Comparison of ENCODE assay signal across 9 cellular contexts in genomic region chr18:48941672-48942071, GRCh38. TPM values are rescaled to one million over a fixed set of nuclear protein-coding genes. Genes with fewer than 3 reads are reported as not detected.
DNase-seq lines count a peak whose midpoint lies in the region; ATAC-seq, FAIRE-seq and TF ChIP-seq lines count a peak whose summit lies in the region.
"Had no signal": no experiment of that assay in that cellular context is flagged by ENCODE, and none has a peak within 500 bp of the region (broad histone marks: within the 10 kb centered on the region; RNA-seq: fewer than 3 reads in every experiment).

No MANE protein-coding gene starts in this region.

- peak overlapping the region; percentile 100 for H3K4me2 ChIP-seq in astrocyte (ENCODE audit: low read length)

- H3K36me3 ChIP-seq in astrocyte (ENCODE audit: insufficient read depth, low read length), result peaks cover 38% of the 10 kb centered on the region
- H3K36me3 ChIP-seq in liver (ENCODE audit: control insufficient read depth in 4 of 4, insufficient read depth in 3 of 4, low read depth in 1 of 4, low read length in 3 of 4), result peaks cover 0 to 2% (median 1%) of the 10 kb centered on the region in 4 donors
- peaks cover 5 to 10% of the 10 kb centered on the region in 2 donors for H3K36me3 ChIP-seq in thyroid gland

- H3K9me3 Mint-ChIP-seq in activated CD8-positive, alpha-beta memory T cell treated with anti-CD3 and anti-CD28 coated beads, Interleukin-2, amount 10 ng/mL, durations not matched to agents 7 days and 5 days (ENCODE audit: low read depth), result no peaks in the 10 kb centered on the region
- no peaks in the 10 kb centered on the region for H3K9me3 Mint-ChIP-seq in astrocyte (ENCODE audit: unreplicated experiment)

- no peak for FAIRE-seq in astrocyte (lab: Jason Lieb, UNC)

- H3K9ac ChIP-seq in astrocyte (ENCODE audit: low read length) (peak overlapping the region; percentile 78), liver (ENCODE audit: low read depth in 1 of 2, low read length in 2 of 2) (no peak overlapping the region)

- 80% methylated on average over 7 of the region's 7 CpGs for WGBS in liver
- WGBS in thyroid gland, 2 donors, result 68 to 71% methylated on average over 7 of the region's 7 CpGs

- peak overlapping the region; percentile 94 for H3K27ac Mint-ChIP-seq in activated CD8-positive, alpha-beta memory T cell treated with anti-CD3 and anti-CD28 coated beads, Interleukin-2, amount 10 ng/mL, durations not matched to agents 7 days and 5 days
- peak overlapping the region; percentile 83 for H3K27ac Mint-ChIP-seq in astrocyte (ENCODE audit: unreplicated experiment)

- H3K9me3 ChIP-seq in astrocyte (ENCODE audit: insufficient read depth, low read depth, low read length) (no peaks in the 10 kb centered on the region), liver (ENCODE audit: control insufficient read depth in 4 of 4, low read length in 3 of 4) (no peaks in the 10 kb centered on the region), thyroid gland (no peaks in the 10 kb centered on the region)

- no peak overlapping the region for H2AFZ ChIP-seq in astrocyte (ENCODE audit: low read depth, low read length)

- H3K4me1 Mint-ChIP-seq in activated CD8-positive, alpha-beta memory T cell treated with anti-CD3 and anti-CD28 coated beads, Interleukin-2, amount 10 ng/mL, durations not matched to agents 7 days and 5 days, result peaks cover 94% of the 10 kb centered on the region
- H3K4me1 Mint-ChIP-seq in astrocyte (ENCODE audit: low read depth, unreplicated experiment), result peaks cover 83% of the 10 kb centered on the region

- no peak for TF ChIP-seq POLR2A in thyroid gland (IDR thresholded peaks at IDR 0.05)

- H4K20me1 ChIP-seq in astrocyte (ENCODE audit: insufficient read depth, low read length), result peaks cover 93% of the 10 kb centered on the region

- intact Hi-C loops in thyroid gland (cut with DNase I), result no loop called here

- H3K27me3 Mint-ChIP-seq in activated CD8-positive, alpha-beta memory T cell treated with anti-CD3 and anti-CD28 coated beads, Interleukin-2, amount 10 ng/mL, durations not matched to agents 7 days and 5 days, result no peaks in the 10 kb centered on the region
- H3K27me3 Mint-ChIP-seq in astrocyte (ENCODE audit: low read depth, unreplicated experiment), result no peaks in the 10 kb centered on the region

- ATAC-seq in activated CD8-positive, alpha-beta memory T cell treated with anti-CD3 and anti-CD28 coated beads, Interleukin-2, amount 10 ng/mL, durations not matched to agents 7 days and 5 days, result no peak
- no peak for ATAC-seq in GM18861 (IDR thresholded peaks at IDR 0.05; ENCODE audit: unreplicated experiment)

- peak overlapping the region; percentile 38 for H3K4me3 ChIP-seq in astrocyte (ENCODE audit: insufficient read depth, low read depth, low read length)
- no peak overlapping the region for H3K4me3 ChIP-seq in liver (ENCODE audit: low read depth in 1 of 3, low read length in 3 of 3)
- H3K4me3 ChIP-seq in thyroid gland (replicated peaks in 1 of 3), result no peak overlapping the region

- H3K79me2 ChIP-seq in astrocyte (ENCODE audit: insufficient read depth, low read length), result peaks cover 100% of the 10 kb centered on the region

- TF ChIP-seq RAD21 in liver (IDR thresholded peaks at IDR 0.05), result no peak

- DNase-seq in activated CD8-positive, alpha-beta memory T cell treated with anti-CD3 and anti-CD28 coated beads, Interleukin-2, amount 10 ng/mL, durations not matched to agents 7 days and 5 days, result no peak
- no peak for DNase-seq in activated CD8-positive, alpha-beta memory T cell treated with anti-CD3 and anti-CD28 coated beads for 24 hours
- DNase-seq in astrocyte (ENCODE audit: low read depth) (no peak), thyroid gland (no peak), NCI-H2029 (lab: John Stamatoyannopoulos, UW) (no peak), mucosa of gallbladder (ENCODE audit: low spot score) (no peak)
- DNase-seq: NCI-H510A treated with DMSO at 0.1 percent for 48 hours had no signal

- H3K27me3 ChIP-seq in astrocyte (ENCODE audit: insufficient read depth, low read length), result no peaks in the 10 kb centered on the region
- no peaks in the 10 kb centered on the region for H3K27me3 ChIP-seq in liver (ENCODE audit: control insufficient read depth in 4 of 4, insufficient read depth in 4 of 4, low read length in 3 of 4)
- no peaks in the 10 kb centered on the region for H3K27me3 ChIP-seq in thyroid gland

- CTCF ChIA-PET in activated CD8-positive, alpha-beta memory T cell treated with anti-CD3 and anti-CD28 coated beads, Interleukin-2, amount 10 ng/mL, durations not matched to agents 7 days and 5 days (lab: Charles Lee), result interaction anchor here (1.0 to 2.1 kb wide), 2 partner anchors 10 to 11 kb away, joined by 4 to 10 read pairs; partner anchors contain the start of gene SMAD7

- peak overlapping the region; percentile 71 for H3K4me3 Mint-ChIP-seq in activated CD8-positive, alpha-beta memory T cell treated with anti-CD3 and anti-CD28 coated beads, Interleukin-2, amount 10 ng/mL, durations not matched to agents 7 days and 5 days
- H3K4me3 Mint-ChIP-seq in astrocyte (ENCODE audit: unreplicated experiment), result peak overlapping the region; percentile 96

- H3K4me1 ChIP-seq in astrocyte (ENCODE audit: insufficient read depth, low read length) (peaks cover 96% of the 10 kb centered on the region), liver (ENCODE audit: control insufficient read depth in 4 of 4, insufficient read depth in 4 of 4, low read length in 3 of 4) (peaks cover 31 to 90% (median 77%) of the 10 kb centered on the region in 4 donors), thyroid gland (peaks cover 95 to 100% of the 10 kb centered on the region in 2 donors)

- peak overlapping the region; percentile 93 for H3K27ac ChIP-seq in astrocyte (ENCODE audit: low read depth, low read length)
- peak overlapping the region; percentile 35 to 42 for H3K27ac ChIP-seq in liver (ENCODE audit: low read depth in 1 of 2, low read length in 2 of 2)
- peak overlapping the region in 2 of 3 donors; percentile 79 to 95 for H3K27ac ChIP-seq in thyroid gland

- peaks cover 55% of the 10 kb centered on the region for H3K36me3 Mint-ChIP-seq in activated CD8-positive, alpha-beta memory T cell treated with anti-CD3 and anti-CD28 coated beads, Interleukin-2, amount 10 ng/mL, durations not matched to agents 7 days and 5 days
- H3K36me3 Mint-ChIP-seq in astrocyte (ENCODE audit: low read depth, unreplicated experiment), result peaks cover 27% of the 10 kb centered on the region

- no peak for TF ChIP-seq CTCF in astrocyte (IDR thresholded peaks at IDR 0.05; ENCODE audit: insufficient read depth, low read depth, low read length)
- no peak for TF ChIP-seq CTCF in liver (IDR thresholded peaks at IDR 0.05; ENCODE audit: low read depth, low read length, missing input control)
- no peak for TF ChIP-seq CTCF in thyroid gland (IDR thresholded peaks at IDR 0.05)

TF ChIP-seq in liver, 16 proteins besides CTCF, POLR2A, EP300 and RAD21 (continues in another document):
- TF ChIP-seq FOXA2 (IDR thresholded peaks at IDR 0.05), result no peak
- no peak for TF ChIP-seq EGR1 (IDR thresholded peaks at IDR 0.05; ENCODE audit: low read depth in 2 of 2)
- no peak for TF ChIP-seq NR2F2 (IDR thresholded peaks at IDR 0.05)
- TF ChIP-seq HNF4A (conservative IDR thresholded peaks at IDR 0.05), result no peak
- TF ChIP-seq, protein P1, sequence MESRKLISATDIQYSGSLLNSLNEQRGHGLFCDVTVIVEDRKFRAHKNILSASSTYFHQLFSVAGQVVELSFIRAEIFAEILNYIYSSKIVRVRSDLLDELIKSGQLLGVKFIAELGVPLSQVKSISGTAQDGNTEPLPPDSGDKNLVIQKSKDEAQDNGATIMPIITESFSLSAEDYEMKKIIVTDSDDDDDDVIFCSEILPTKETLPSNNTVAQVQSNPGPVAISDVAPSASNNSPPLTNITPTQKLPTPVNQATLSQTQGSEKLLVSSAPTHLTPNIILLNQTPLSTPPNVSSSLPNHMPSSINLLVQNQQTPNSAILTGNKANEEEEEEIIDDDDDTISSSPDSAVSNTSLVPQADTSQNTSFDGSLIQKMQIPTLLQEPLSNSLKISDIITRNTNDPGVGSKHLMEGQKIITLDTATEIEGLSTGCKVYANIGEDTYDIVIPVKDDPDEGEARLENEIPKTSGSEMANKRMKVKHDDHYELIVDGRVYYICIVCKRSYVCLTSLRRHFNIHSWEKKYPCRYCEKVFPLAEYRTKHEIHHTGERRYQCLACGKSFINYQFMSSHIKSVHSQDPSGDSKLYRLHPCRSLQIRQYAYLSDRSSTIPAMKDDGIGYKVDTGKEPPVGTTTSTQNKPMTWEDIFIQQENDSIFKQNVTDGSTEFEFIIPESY (IDR thresholded peaks at IDR 0.05), result no peak
- TF ChIP-seq ATF3 (IDR thresholded peaks at IDR 0.05), result no peak
- TF ChIP-seq GABPA (IDR thresholded peaks at IDR 0.05 in 1 of 2, conservative IDR thresholded peaks at IDR 0.05 in 1 of 2), result no peak
- no peak for TF ChIP-seq HNF4G (IDR thresholded peaks at IDR 0.05)
- no peak for TF ChIP-seq JUND (IDR thresholded peaks at IDR 0.05)
- TF ChIP-seq MAX (IDR thresholded peaks at IDR 0.05), result no peak

RNA-seq across cellular contexts. Expression of gene SMAD7, which starts 9.1 kb away (rescaled TPM):
- 10 to 100 TPM; 18.5 to 29.3 TPM for total RNA-seq in activated CD8-positive, alpha-beta memory T cell treated with anti-CD3 and anti-CD28 coated beads, Interleukin-2, amount 10 ng/mL, durations not matched to agents 7 days and 5 days
- total RNA-seq in astrocyte, result 62.9 and 76.2 TPM in 2 replicates
- total RNA-seq in liver, result 10 to 100 TPM in 1 of 2 donors, 1 to 10 TPM in 1; 9.4 to 11.8 TPM
- polyA plus RNA-seq in liver, result 10 to 100 TPM in 1 of 2 donors, 1 to 10 TPM in 1; 3.2 to 10.7 TPM
- 10 to 100 TPM; 40.1 to 69.3 (median 59.2) TPM for total RNA-seq in thyroid gland
- total RNA-seq in mucosa of gallbladder, result 20.0 TPM

Comparison
In these comparisons a context has a peak if more than half of its experiments do, and no peak if none do; other contexts are left out.
1. H3K27ac ChIP-seq: peak in every context shown above with its lines; median percentile 93 in astrocyte; 87 in thyroid gland; 38 in liver.